ENCODE assay signal across 11 cellular contexts in genomic region chr17:72404872-72405271, GRCh38.
A peak's percentile ranks its signal among the peaks of the same experiment; 100 is the strongest.
DNase-seq lines count a peak whose midpoint lies in the region; ATAC-seq and TF ChIP-seq lines count a peak whose summit lies in the region.
"Had no signal": no experiment of that assay in that cellular context is flagged by ENCODE, and none has a peak within 500 bp of the region (broad histone marks: within the 10 kb centered on the region; RNA-seq: fewer than 3 reads in every experiment).

No MANE protein-coding gene starts in this region.

- ATAC-seq in SK-N-SH treated with all-trans-retinoic acid at 6 μM for 48 hours (peak; percentile 38), GM18909 (IDR thresholded peaks at IDR 0.05; ENCODE audit: poor library complexity, unreplicated experiment) (no peak)

- H3K4me3 ChIP-seq in foreskin fibroblast (ENCODE audit: low read depth in 1 of 2, low read length in 2 of 2), result no peak overlapping the region
- H3K4me3 ChIP-seq: prostate gland had no signal

- DNase-seq in GM03348 (ENCODE audit: low spot score), result peak; percentile 64
- peak; percentile 80 to 82 for DNase-seq in foreskin fibroblast
- peak; percentile 39 for DNase-seq in stromal cell of bone marrow (ENCODE audit: low read depth)
- DNase-seq in activated CD4-positive, alpha-beta T cell treated with anti-CD3 and anti-CD28 coated beads for 48 hours, result no peak
- no peak for DNase-seq in NCI-H345 (lab: John Stamatoyannopoulos, UW)
- DNase-seq: activated gamma-delta T cell, GF-D8, NCI-H1092 had no signal

- no peak for TF ChIP-seq CTCF in foreskin fibroblast (IDR thresholded peaks at IDR 0.05; ENCODE audit: low read depth, low read length)

TF ChIP-seq in SK-N-SH treated with all-trans-retinoic acid at 6 μM for 48 hours, 23 proteins besides CTCF, POLR2A, EP300 and RAD21:
- TF ChIP-seq TOX (CRISPR knock-in tag; IDR thresholded peaks at IDR 0.05; ENCODE audit: borderline replicate concordance) (no peak), ISL1 (CRISPR knock-in tag; IDR thresholded peaks at IDR 0.05) (no peak)
- TF ChIP-seq, protein P1, sequence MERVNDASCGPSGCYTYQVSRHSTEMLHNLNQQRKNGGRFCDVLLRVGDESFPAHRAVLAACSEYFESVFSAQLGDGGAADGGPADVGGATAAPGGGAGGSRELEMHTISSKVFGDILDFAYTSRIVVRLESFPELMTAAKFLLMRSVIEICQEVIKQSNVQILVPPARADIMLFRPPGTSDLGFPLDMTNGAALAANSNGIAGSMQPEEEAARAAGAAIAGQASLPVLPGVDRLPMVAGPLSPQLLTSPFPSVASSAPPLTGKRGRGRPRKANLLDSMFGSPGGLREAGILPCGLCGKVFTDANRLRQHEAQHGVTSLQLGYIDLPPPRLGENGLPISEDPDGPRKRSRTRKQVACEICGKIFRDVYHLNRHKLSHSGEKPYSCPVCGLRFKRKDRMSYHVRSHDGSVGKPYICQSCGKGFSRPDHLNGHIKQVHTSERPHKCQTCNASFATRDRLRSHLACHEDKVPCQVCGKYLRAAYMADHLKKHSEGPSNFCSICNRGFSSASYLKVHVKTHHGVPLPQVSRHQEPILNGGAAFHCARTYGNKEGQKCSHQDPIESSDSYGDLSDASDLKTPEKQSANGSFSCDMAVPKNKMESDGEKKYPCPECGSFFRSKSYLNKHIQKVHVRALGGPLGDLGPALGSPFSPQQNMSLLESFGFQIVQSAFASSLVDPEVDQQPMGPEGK (CRISPR knock-in tag; IDR thresholded peaks at IDR 0.05; ENCODE audit: borderline replicate concordance), result no peak

Comparison
In these comparisons a context has a peak if more than half of its experiments do, and no peak if none do; other contexts are left out.
1. DNase-seq: peak in GM03348 (single experiment), foreskin fibroblast (2 of 2) and stromal cell of bone marrow (single experiment); none in activated CD4-positive, alpha-beta T cell treated with anti-CD3 and anti-CD28 coated beads for 48 hours (single experiment) and NCI-H345 (single experiment).